ENCODE assay signal across 18 cellular contexts in the genomic region with DNA sequence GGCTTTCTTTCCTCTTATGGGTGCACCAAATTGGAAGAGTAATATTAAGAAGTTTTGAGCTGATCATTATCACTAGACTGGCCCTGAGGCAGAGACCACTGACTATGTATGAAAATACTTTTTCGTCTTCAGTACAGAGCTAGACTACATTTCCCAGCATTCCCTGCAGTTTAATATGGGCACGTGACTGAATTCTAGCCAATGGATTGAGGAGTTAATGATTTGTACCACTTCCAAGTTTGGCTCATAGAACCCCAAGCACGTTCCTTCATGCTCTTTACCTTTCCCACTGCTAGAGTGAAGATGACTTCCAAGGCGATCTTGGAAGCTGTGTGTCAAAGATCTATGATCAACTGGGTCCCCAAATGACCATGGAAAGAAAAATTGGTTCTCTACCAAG.
"Had no signal": no experiment of that assay in that cellular context is flagged by ENCODE, and none has a peak within 500 bp of the region (broad histone marks: within the 10 kb centered on the region; RNA-seq: fewer than 3 reads in every experiment).

No MANE protein-coding gene starts in this region.

- H3K36me3 ChIP-seq: gastroesophageal sphincter, pancreas, stomach, thoracic aorta had no signal

- H3K27ac Mint-ChIP-seq: activated CD8-positive, alpha-beta memory T cell treated with anti-CD3 and anti-CD28 coated beads, Interleukin-2, amount 10 ng/mL, durations not matched to agents 7 days and 5 days; activated naive CD4-positive, alpha-beta T cell treated with anti-CD3 and anti-CD28 coated beads, Interleukin-2, amount 50 U/mL, for 24 hours; activated T-cell treated with anti-CD3 and anti-CD28 coated beads, Interleukin-2, amount 50 U/mL, for 24 hours had no signal

- H3K4me1 ChIP-seq: pancreas, stomach had no signal

- H3K27me3 Mint-ChIP-seq: activated CD8-positive, alpha-beta memory T cell treated with anti-CD3 and anti-CD28 coated beads, Interleukin-2, amount 10 ng/mL, durations not matched to agents 7 days and 5 days; activated T-cell treated with anti-CD3 and anti-CD28 coated beads, Interleukin-2, amount 50 U/mL, for 24 hours had no signal

- H3K9me3 ChIP-seq: gastroesophageal sphincter, pancreas, stomach, thoracic aorta had no signal

- H3K27ac ChIP-seq: gastroesophageal sphincter, pancreas, stomach, thoracic aorta had no signal

- H3K9me3 Mint-ChIP-seq: activated naive CD4-positive, alpha-beta T cell treated with anti-CD3 and anti-CD28 coated beads, Interleukin-2, amount 50 U/mL, for 24 hours; central memory CD8-positive, alpha-beta T cell had no signal

- FAIRE-seq: kidney, pancreas, urothelium cell line had no signal

- H3K36me3 Mint-ChIP-seq: activated CD8-positive, alpha-beta memory T cell treated with anti-CD3 and anti-CD28 coated beads, Interleukin-2, amount 10 ng/mL, durations not matched to agents 7 days and 5 days; activated naive CD4-positive, alpha-beta T cell treated with anti-CD3 and anti-CD28 coated beads, Interleukin-2, amount 50 U/mL, for 24 hours had no signal

- H3K4me3 Mint-ChIP-seq: activated CD8-positive, alpha-beta memory T cell treated with anti-CD3 and anti-CD28 coated beads, Interleukin-2, amount 10 ng/mL, durations not matched to agents 7 days and 5 days; activated naive CD4-positive, alpha-beta T cell treated with anti-CD3 and anti-CD28 coated beads, Interleukin-2, amount 50 U/mL, for 24 hours; activated T-cell treated with anti-CD3 and anti-CD28 coated beads, Interleukin-2, amount 50 U/mL, for 24 hours; central memory CD8-positive, alpha-beta T cell; neural crest cell had no signal

- ATAC-seq: activated CD8-positive, alpha-beta memory T cell treated with anti-CD3 and anti-CD28 coated beads, Interleukin-2, amount 10 ng/mL, durations not matched to agents 7 days and 5 days; gastroesophageal sphincter; pancreas had no signal

- H3K4me1 Mint-ChIP-seq: activated CD8-positive, alpha-beta memory T cell treated with anti-CD3 and anti-CD28 coated beads, Interleukin-2, amount 10 ng/mL, durations not matched to agents 7 days and 5 days; activated naive CD4-positive, alpha-beta T cell treated with anti-CD3 and anti-CD28 coated beads, Interleukin-2, amount 50 U/mL, for 24 hours; central memory CD8-positive, alpha-beta T cell had no signal

- DNase-seq: activated CD4-positive, alpha-beta T cell treated with anti-CD3 and anti-CD28 coated beads, Interleukin-2, amount 50 U/mL, for 4 hours; activated CD4-positive, CD25-positive, alpha-beta regulatory T cell treated with anti-CD3 and anti-CD28 coated beads, Interleukin-2, amount 50 U/mL, for 72 hours; activated CD8-positive, alpha-beta memory T cell treated with anti-CD3 and anti-CD28 coated beads, Interleukin-2, amount 10 ng/mL, durations not matched to agents 7 days and 5 days; activated effector memory CD4-positive, alpha-beta T cell treated with Interleukin-2 at 50 U/mL for 16 hours; activated T-cell treated with anti-CD3 and anti-CD28 coated beads, Interleukin-2, amount 50 U/mL, for 24 hours; cortex of kidney; effector CD8-positive, alpha-beta T cell; kidney; pancreas; stimulated activated CD4-positive, alpha-beta T cell treated with anti-CD3 and anti-CD28 coated beads, Interleukin-15, amount 100 ng/mL, for 24 hours; stimulated activated CD4-positive, alpha-beta T cell treated with anti-CD3 and anti-CD28 coated beads, Interleukin-4, amount 100 ng/mL, for 4 hours; stomach had no signal

- H3K27me3 ChIP-seq: gastroesophageal sphincter, pancreas, stomach had no signal

- H3K4me3 ChIP-seq: gastroesophageal sphincter, pancreas, stomach, thoracic aorta had no signal
